28 cellular contexts compared by ENCODE assay signal in the genomic region with DNA sequence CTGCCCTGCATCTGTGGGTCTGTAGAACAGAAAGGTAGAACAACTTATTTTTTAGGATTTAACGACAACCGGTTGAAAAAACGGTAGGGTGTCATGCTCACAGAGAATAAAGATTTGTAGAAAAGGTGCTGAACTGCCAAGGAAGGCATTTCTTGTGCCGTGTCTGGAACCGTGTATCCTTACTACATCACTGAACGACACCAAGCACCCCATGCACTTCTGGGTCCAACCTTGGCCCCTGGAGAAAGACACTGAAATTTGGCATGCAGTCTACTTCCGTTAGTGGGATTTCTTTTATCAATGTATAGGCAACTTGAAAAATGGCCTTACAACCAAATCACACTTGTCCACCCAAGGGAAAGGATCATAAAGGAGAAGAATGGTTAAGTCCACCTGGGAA.
"Had no signal": no experiment of that assay in that cellular context is flagged by ENCODE, and none has a peak within 500 bp of the region (broad histone marks: within the 10 kb centered on the region; RNA-seq: fewer than 3 reads in every experiment).

No MANE protein-coding gene starts in this region.

- H3K9me3 ChIP-seq: esophagus squamous epithelium, gastrocnemius medialis, heart right ventricle, lower lobe of right lung, mucosa of descending colon had no signal

- H3K4me3 ChIP-seq: coronary artery, dorsolateral prefrontal cortex, esophagus squamous epithelium, gastrocnemius medialis, heart right ventricle, lower lobe of right lung, mucosa of descending colon had no signal

- H3K4me3 Mint-ChIP-seq: immature natural killer cell, mesothelial cell of epicardium, naive B cell had no signal

- H3K27ac ChIP-seq: coronary artery, epithelial cell of prostate, esophagus squamous epithelium, gastrocnemius medialis, heart right ventricle, lower lobe of right lung had no signal

- H3K27me3 ChIP-seq: dorsolateral prefrontal cortex, esophagus squamous epithelium, gastrocnemius medialis, heart right ventricle had no signal

- H3K27ac Mint-ChIP-seq: immature natural killer cell, mesothelial cell of epicardium, naive B cell had no signal

- H3K9me3 Mint-ChIP-seq: immature natural killer cell, mesothelial cell of epicardium, naive B cell had no signal

- ATAC-seq: esophagus mucosa, gastrocnemius medialis, heart right ventricle, left colon, left lobe of liver, left ventricle myocardium superior, lower lobe of right lung, mucosa of descending colon had no signal

- H3K4me1 Mint-ChIP-seq: mesothelial cell of epicardium had no signal

- H3K27me3 Mint-ChIP-seq: naive B cell had no signal

- DNase-seq: dermis blood vessel endothelial cell; effector CD4-positive, alpha-beta T cell; effector memory CD4-positive, alpha-beta T cell; erythroblast; esophagus squamous epithelium; foreskin fibroblast; foreskin melanocyte; gastrocnemius medialis; glutamatergic neuron; head of caudate nucleus; heart right ventricle; hypothalamus; immature natural killer cell; islet precursor cell; kidney; kidney glomerular epithelial cell; left colon; left ventricle myocardium superior; lower lobe of right lung; mesenchymal stem cell; mucosa of descending colon; naive B cell had no signal

- H3K4me1 ChIP-seq: gastrocnemius medialis, lower lobe of right lung had no signal
